Comparison of ENCODE assay signal across 9 cellular contexts in genomic region chr19:46076951-46077814, GRCh38. TPM values are rescaled to one million over a fixed set of nuclear protein-coding genes. Genes with fewer than 3 reads are reported as not detected.
DNase-seq lines count a peak whose midpoint lies in the region; ATAC-seq and TF ChIP-seq lines count a peak whose summit lies in the region.
"Had no signal": no experiment of that assay in that cellular context is flagged by ENCODE, and none has a peak within 500 bp of the region (broad histone marks: within the 10 kb centered on the region; RNA-seq: fewer than 3 reads in every experiment).

No MANE protein-coding gene starts in this region.

- H3K4me3 ChIP-seq in SU-DHL-6 (ENCODE audit: insufficient read depth, low read length, poor library complexity, severe bottlenecking) (no peak overlapping the region), left lung (no peak overlapping the region)

- H3K4me1 Mint-ChIP-seq in stimulated activated effector memory CD8-positive, alpha-beta T cell treated with anti-CD3 and anti-CD28 coated beads, Interleukin-12 subunit alpha, Interleukin-12 subunit beta, amount 100 ng/mL, for 72 hours: peaks cover 8% of the 10 kb centered on the region

- H3F3A ChIP-seq in SU-DHL-6 (ENCODE audit: insufficient read depth): no peaks in the 10 kb centered on the region

- no peaks in the 10 kb centered on the region for H3K9me2 ChIP-seq in SU-DHL-6 (replicated peaks; ENCODE audit: insufficient read depth, low read length)

- H3K79me2 ChIP-seq in SU-DHL-6 (ENCODE audit: insufficient read depth, low read length): no peaks in the 10 kb centered on the region

- H3K36me3 ChIP-seq in SU-DHL-6 (ENCODE audit: low read length) (no peaks in the 10 kb centered on the region), left lung (no peaks in the 10 kb centered on the region)
- H3K36me3 ChIP-seq: neutrophil had no signal

- H3K9me3 Mint-ChIP-seq in stimulated activated effector memory CD8-positive, alpha-beta T cell treated with anti-CD3 and anti-CD28 coated beads, Interleukin-12 subunit alpha, Interleukin-12 subunit beta, amount 100 ng/mL, for 72 hours: no peaks in the 10 kb centered on the region

- no peak overlapping the region for H3K4me3 Mint-ChIP-seq in stimulated activated effector memory CD8-positive, alpha-beta T cell treated with anti-CD3 and anti-CD28 coated beads, Interleukin-12 subunit alpha, Interleukin-12 subunit beta, amount 100 ng/mL, for 72 hours

- TF ChIP-seq CTCF in SU-DHL-6 (IDR thresholded peaks at IDR 0.05; ENCODE audit: insufficient read depth, low read length, poor library complexity, severe bottlenecking) (peak; percentile 30), left lung (IDR thresholded peaks at IDR 0.05) (peak; percentile 47 to 74)

- no peak overlapping the region for H3K27ac Mint-ChIP-seq in stimulated activated effector memory CD8-positive, alpha-beta T cell treated with anti-CD3 and anti-CD28 coated beads, Interleukin-12 subunit alpha, Interleukin-12 subunit beta, amount 100 ng/mL, for 72 hours

- no peak overlapping the region for H2AFZ ChIP-seq in SU-DHL-6 (ENCODE audit: low read depth, low read length, severe bottlenecking)

- intact Hi-C loops in left lung (cut with DNase I): loop anchor here in 1 of 2 donors (5.0 kb wide), 1 partner anchor 190 kb away; no protein-coding TSS in a partner anchor

- peaks cover 0 to 8% of the 10 kb centered on the region in 2 donors for H3K4me1 ChIP-seq in left lung

- no peaks in the 10 kb centered on the region for H3K36me3 Mint-ChIP-seq in stimulated activated effector memory CD8-positive, alpha-beta T cell treated with anti-CD3 and anti-CD28 coated beads, Interleukin-12 subunit alpha, Interleukin-12 subunit beta, amount 100 ng/mL, for 72 hours

- peak; percentile 8 for DNase-seq in activated T-cell treated with anti-CD3 and anti-CD28 coated beads for 24 hours (ENCODE audit: low read depth)
- no peak for DNase-seq in activated T-cell treated with anti-CD3 and anti-CD28 coated beads, Interleukin-2, amount 50 U/mL, for 1 hour
- peak; percentile 86 for DNase-seq in NCI-H146 treated with DMSO at 0.1 percent for 48 hours (lab: John Stamatoyannopoulos, UW; ENCODE audit: unreplicated experiment)
- DNase-seq in dermis blood vessel endothelial cell: peak; percentile 88
- no peak for DNase-seq in left lung
- no peak for DNase-seq in stimulated activated effector memory CD8-positive, alpha-beta T cell treated with anti-CD3 and anti-CD28 coated beads, Interleukin-12 subunit alpha, Interleukin-12 subunit beta, amount 100 ng/mL, for 72 hours (ENCODE audit: low spot score in 2 of 2)

- H3K4me2 ChIP-seq in SU-DHL-6 (ENCODE audit: low read depth, low read length, poor library complexity, severe bottlenecking): no peak overlapping the region

- H4K20me1 ChIP-seq in SU-DHL-6 (ENCODE audit: low read depth, low read length): no peaks in the 10 kb centered on the region

- H3K27me3 ChIP-seq in SU-DHL-6 (ENCODE audit: low read length) (no peaks in the 10 kb centered on the region), left lung (peaks cover 43 to 88% of the 10 kb centered on the region in 2 donors)

- no peak overlapping the region for H3K9ac ChIP-seq in SU-DHL-6 (ENCODE audit: low read length)

- H3K9me3 ChIP-seq in SU-DHL-6 (ENCODE audit: insufficient read depth, low read length): no peaks in the 10 kb centered on the region
- H3K9me3 ChIP-seq in left lung: no peaks in the 10 kb centered on the region
- H3K9me3 ChIP-seq: neutrophil had no signal

- peak; percentile 90 for ATAC-seq in left lung
- ATAC-seq in stimulated activated effector memory CD8-positive, alpha-beta T cell treated with anti-CD3 and anti-CD28 coated beads, Interleukin-12 subunit alpha, Interleukin-12 subunit beta, amount 100 ng/mL, for 72 hours: peak; percentile 58
- no peak for ATAC-seq in GM18907 (IDR thresholded peaks at IDR 0.05; ENCODE audit: unreplicated experiment)

- H3K27ac ChIP-seq in SU-DHL-6 (ENCODE audit: low read depth, low read length) (no peak overlapping the region), left lung (no peak overlapping the region)
- H3K27ac ChIP-seq: neutrophil had no signal

RNA-seq across cellular contexts. Expression of gene IGFL4, which starts 36.4 kb away (rescaled TPM):
- not detected in 2 replicates for total RNA-seq in dermis blood vessel endothelial cell
- not detected for total RNA-seq in left lung

RNA-seq across cellular contexts. Expression of gene IGFL3, which starts 47.3 kb away (rescaled TPM):
- total RNA-seq in dermis blood vessel endothelial cell (not detected in 2 replicates), left lung (not detected)

RNA-seq across cellular contexts. Expression of gene PGLYRP1, which starts 54.3 kb away (rescaled TPM):
- total RNA-seq in dermis blood vessel endothelial cell (not detected in 2 replicates), left lung (1 to 10 TPM in 1 of 2 donors, under 1 TPM in 1; 0.38 to 6.3 TPM)

Comparison
In these comparisons a context has a peak if more than half of its experiments do, and no peak if none do; other contexts are left out.
1. DNase-seq: peak in activated T-cell treated with anti-CD3 and anti-CD28 coated beads for 24 hours (single experiment), NCI-H146 treated with DMSO at 0.1 percent for 48 hours (single experiment) and dermis blood vessel endothelial cell (single experiment); none in activated T-cell treated with anti-CD3 and anti-CD28 coated beads, Interleukin-2, amount 50 U/mL, for 1 hour (single experiment), left lung (0 of 2) and stimulated activated effector memory CD8-positive, alpha-beta T cell treated with anti-CD3 and anti-CD28 coated beads, Interleukin-12 subunit alpha, Interleukin-12 subunit beta, amount 100 ng/mL, for 72 hours (0 of 2).